Comparison of ENCODE assay signal across 8 cellular contexts in the genomic region with DNA sequence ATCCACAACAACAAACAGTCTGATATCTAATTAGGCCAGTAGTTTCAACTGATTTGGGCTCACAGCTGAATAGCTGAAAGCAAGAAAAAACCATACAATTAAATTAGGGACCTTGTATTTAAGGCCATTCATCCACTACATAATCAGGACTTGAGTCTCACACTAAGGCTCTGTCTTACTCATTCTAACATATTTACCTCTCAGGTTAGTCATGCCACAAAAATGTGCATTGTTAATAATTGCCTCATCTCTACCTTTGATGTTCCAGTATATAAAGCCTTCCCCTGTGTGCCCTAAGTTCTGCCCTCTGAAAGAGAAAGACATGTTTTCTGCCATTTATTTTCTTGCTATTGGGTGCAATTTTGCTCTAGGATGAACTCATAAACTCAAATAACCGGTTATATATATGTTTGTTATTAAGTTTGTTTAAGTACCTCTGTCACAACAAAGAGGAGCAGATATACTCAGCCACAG. TPM values are rescaled to one million over a fixed set of nuclear protein-coding genes. Genes with fewer than 3 reads are reported as not detected.
A peak's percentile ranks its signal among the peaks of the same experiment; 100 is the strongest.
DNase-seq lines count a peak whose midpoint lies in the region; ATAC-seq and TF ChIP-seq lines count a peak whose summit lies in the region.
"Had no signal": no experiment of that assay in that cellular context is flagged by ENCODE, and none has a peak within 500 bp of the region (broad histone marks: within the 10 kb centered on the region; RNA-seq: fewer than 3 reads in every experiment).

No MANE protein-coding gene starts in this region.

- H3K36me3 Mint-ChIP-seq in glutamatergic neuron (ENCODE audit: unreplicated experiment): no peaks in the 10 kb centered on the region
- H3K36me3 Mint-ChIP-seq in activated CD8-positive, alpha-beta T cell treated with anti-CD3 and anti-CD28 coated beads for 36 hours (ENCODE audit: low read depth): peaks cover 15% of the 10 kb centered on the region

- peaks cover 4% of the 10 kb centered on the region for H3K27me3 Mint-ChIP-seq in glutamatergic neuron (ENCODE audit: unreplicated experiment)
- no peaks in the 10 kb centered on the region for H3K27me3 Mint-ChIP-seq in activated CD8-positive, alpha-beta T cell treated with anti-CD3 and anti-CD28 coated beads for 36 hours

- peak; percentile 54 for ATAC-seq in stimulated activated naive CD8-positive, alpha-beta T cell treated with anti-CD3 and anti-CD28 coated beads, Interleukin-15, Interleukin-2, amounts not matched to agents 100 U/mL and 50 U/mL, for 24 hours
- ATAC-seq in HG03139 (IDR thresholded peaks at IDR 0.05; ENCODE audit: unreplicated experiment): no peak
- ATAC-seq in activated CD8-positive, alpha-beta T cell treated with anti-CD3 and anti-CD28 coated beads for 36 hours: no peak

- peaks cover 7% of the 10 kb centered on the region for H3K4me1 Mint-ChIP-seq in glutamatergic neuron (ENCODE audit: low read depth, unreplicated experiment)
- peaks cover 18% of the 10 kb centered on the region for H3K4me1 Mint-ChIP-seq in activated CD8-positive, alpha-beta T cell treated with anti-CD3 and anti-CD28 coated beads for 36 hours (ENCODE audit: low read depth)

- no peaks in the 10 kb centered on the region for H3K9me3 Mint-ChIP-seq in glutamatergic neuron (ENCODE audit: unreplicated experiment)
- H3K9me3 Mint-ChIP-seq in activated CD8-positive, alpha-beta T cell treated with anti-CD3 and anti-CD28 coated beads for 36 hours: peaks cover 15% of the 10 kb centered on the region

- peak overlapping the region; percentile 26 for H3K4me3 Mint-ChIP-seq in glutamatergic neuron (ENCODE audit: unreplicated experiment)
- H3K4me3 Mint-ChIP-seq in activated CD8-positive, alpha-beta T cell treated with anti-CD3 and anti-CD28 coated beads for 36 hours: no peak overlapping the region

- CTCF ChIA-PET in activated CD8-positive, alpha-beta T cell treated with anti-CD3 and anti-CD28 coated beads for 36 hours (lab: Charles Lee): interaction anchor here (1.0 to 1.4 kb wide), 2 partner anchors 72 to 74 kb away, joined by 3 to 6 read pairs; no protein-coding TSS in a partner anchor

- H3K27ac Mint-ChIP-seq in glutamatergic neuron (ENCODE audit: unreplicated experiment): no peak overlapping the region
- no peak overlapping the region for H3K27ac Mint-ChIP-seq in activated CD8-positive, alpha-beta T cell treated with anti-CD3 and anti-CD28 coated beads for 36 hours

- DNase-seq in HS-5 (ENCODE audit: low read depth): peak; percentile 96
- DNase-seq in glutamatergic neuron: no peak
- no peak for DNase-seq in stimulated activated naive CD8-positive, alpha-beta T cell treated with anti-CD3 and anti-CD28 coated beads, Interleukin-15, Interleukin-2, amounts not matched to agents 100 U/mL and 50 U/mL, for 24 hours
- DNase-seq in activated CD8-positive, alpha-beta T cell treated with anti-CD3 and anti-CD28 coated beads for 36 hours: no peak
- DNase-seq in HK-2 (ENCODE audit: unreplicated experiment): no peak
- DNase-seq: effector CD4-positive, alpha-beta T cell had no signal

- TF ChIP-seq CTCF in WI38 (IDR thresholded peaks at IDR 0.05; ENCODE audit: low read depth, low read length) (no peak), glutamatergic neuron (IDR thresholded peaks at IDR 0.05; ENCODE audit: partially characterized antibody, unreplicated experiment) (no peak)
- TF ChIP-seq CTCF in activated CD8-positive, alpha-beta T cell treated with anti-CD3 and anti-CD28 coated beads for 36 hours (IDR thresholded peaks at IDR 0.05): no peak

- intact Hi-C loops in activated CD8-positive, alpha-beta T cell treated with anti-CD3 and anti-CD28 coated beads for 36 hours (cut with micrococcal nuclease): no loop called here

- H3K4me3 ChIP-seq in WI38 (ENCODE audit: low read depth, low read length): peak overlapping the region; percentile 8; the same call in 1 of the 2 replicates

- POLR2A ChIA-PET in activated CD8-positive, alpha-beta T cell treated with anti-CD3 and anti-CD28 coated beads for 36 hours (lab: Charles Lee): no interaction called here

RNA-seq across cellular contexts. Expression of a gene that starts 5.3 kb away (rescaled TPM):
- 15.3 TPM for total RNA-seq in glutamatergic neuron (ENCODE audit: unreplicated experiment)
- total RNA-seq in activated CD8-positive, alpha-beta T cell treated with anti-CD3 and anti-CD28 coated beads for 36 hours: 10 to 100 TPM; 39.0 to 39.5 TPM
